In the genomic region with DNA sequence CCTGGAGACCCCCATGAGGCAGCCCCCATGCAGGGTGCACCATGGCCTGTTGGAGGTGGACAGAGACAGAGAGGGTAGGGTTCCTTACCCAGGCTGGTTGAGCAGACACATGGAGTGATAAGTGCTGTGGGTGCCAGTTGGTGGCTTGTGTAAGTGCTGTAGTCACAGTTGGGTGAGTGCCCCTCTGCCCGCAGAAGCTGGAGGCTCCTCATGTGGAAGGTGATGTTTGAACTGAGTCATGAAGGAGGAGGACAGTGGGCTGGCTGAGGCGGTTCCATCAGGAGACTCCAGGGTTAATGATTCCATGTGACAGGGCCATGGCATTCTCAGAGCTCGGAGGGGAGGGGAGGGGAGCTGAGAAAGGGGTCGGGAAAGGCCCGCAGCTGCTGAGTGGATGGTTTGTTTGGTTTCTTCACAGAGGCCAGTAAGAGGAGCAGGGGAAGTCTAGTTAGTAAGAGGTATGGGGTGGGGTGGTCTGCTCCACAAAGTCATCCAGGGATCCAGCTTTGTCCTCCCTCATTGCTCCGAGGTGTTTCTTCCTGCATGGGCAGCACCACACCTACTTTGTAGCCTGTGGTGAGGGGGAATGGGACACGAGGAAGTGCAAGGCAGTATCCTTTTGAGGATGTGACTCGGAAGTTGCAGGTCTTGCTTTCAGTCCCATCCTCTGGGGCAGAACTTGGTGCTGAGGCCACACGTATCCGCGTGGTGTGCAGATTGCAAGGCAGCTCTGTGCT, we compare ENCODE assay signal across 1 cellular context.
TF ChIP-seq lines count a peak whose summit lies in the region.

No MANE protein-coding gene starts in this region.

TF ChIP-seq in SK-N-SH, 30 proteins besides CTCF, POLR2A, EP300 and RAD21 (continued from another document):
- TF ChIP-seq, protein P1, sequence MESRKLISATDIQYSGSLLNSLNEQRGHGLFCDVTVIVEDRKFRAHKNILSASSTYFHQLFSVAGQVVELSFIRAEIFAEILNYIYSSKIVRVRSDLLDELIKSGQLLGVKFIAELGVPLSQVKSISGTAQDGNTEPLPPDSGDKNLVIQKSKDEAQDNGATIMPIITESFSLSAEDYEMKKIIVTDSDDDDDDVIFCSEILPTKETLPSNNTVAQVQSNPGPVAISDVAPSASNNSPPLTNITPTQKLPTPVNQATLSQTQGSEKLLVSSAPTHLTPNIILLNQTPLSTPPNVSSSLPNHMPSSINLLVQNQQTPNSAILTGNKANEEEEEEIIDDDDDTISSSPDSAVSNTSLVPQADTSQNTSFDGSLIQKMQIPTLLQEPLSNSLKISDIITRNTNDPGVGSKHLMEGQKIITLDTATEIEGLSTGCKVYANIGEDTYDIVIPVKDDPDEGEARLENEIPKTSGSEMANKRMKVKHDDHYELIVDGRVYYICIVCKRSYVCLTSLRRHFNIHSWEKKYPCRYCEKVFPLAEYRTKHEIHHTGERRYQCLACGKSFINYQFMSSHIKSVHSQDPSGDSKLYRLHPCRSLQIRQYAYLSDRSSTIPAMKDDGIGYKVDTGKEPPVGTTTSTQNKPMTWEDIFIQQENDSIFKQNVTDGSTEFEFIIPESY (IDR thresholded peaks at IDR 0.05; ENCODE audit: borderline replicate concordance, low read depth), result no peak
- TF ChIP-seq YY1 (IDR thresholded peaks at IDR 0.05; ENCODE audit: low read depth), result no peak
- no peak for TF ChIP-seq POLR2AphosphoS5 (IDR thresholded peaks at IDR 0.05; ENCODE audit: low read depth, low read length)
TF ChIP-seq in SK-N-SH: peak in this region for 0.
